Comparison of ENCODE assay signal across 20 cellular contexts in genomic region chr18:6069539-6069938, GRCh38.
DNase-seq lines count a peak whose midpoint lies in the region; ATAC-seq and TF ChIP-seq lines count a peak whose summit lies in the region.
"Had no signal": no experiment of that assay in that cellular context is flagged by ENCODE, and none has a peak within 500 bp of the region (broad histone marks: within the 10 kb centered on the region; RNA-seq: fewer than 3 reads in every experiment).

No MANE protein-coding gene starts in this region.

- peak overlapping the region; percentile 84 for H3K27ac Mint-ChIP-seq in nephron progenitor cell
- H3K27ac Mint-ChIP-seq: CD8-positive, alpha-beta T cell had no signal

- H3K4me1 Mint-ChIP-seq in nephron progenitor cell, result peaks cover 9% of the 10 kb centered on the region

- H3K4me3 Mint-ChIP-seq in nephron progenitor cell, result no peak overlapping the region
- H3K4me3 Mint-ChIP-seq: CD8-positive, alpha-beta T cell had no signal

- H3K27me3 ChIP-seq in brain microvascular endothelial cell (replicated peaks) (no peaks in the 10 kb centered on the region), left lung (no peaks in the 10 kb centered on the region)
- H3K27me3 ChIP-seq: BLaER1 had no signal

- H3K36me3 Mint-ChIP-seq in nephron progenitor cell (ENCODE audit: low read depth), result no peaks in the 10 kb centered on the region
- H3K36me3 Mint-ChIP-seq: CD8-positive, alpha-beta T cell had no signal

- ATAC-seq in HG03469 (IDR thresholded peaks at IDR 0.05; ENCODE audit: unreplicated experiment) (no peak), left lung (no peak)
- ATAC-seq: CD8-positive, alpha-beta T cell had no signal

- no peaks in the 10 kb centered on the region for H3K4me1 ChIP-seq in left lung
- H3K4me1 ChIP-seq: BLaER1 had no signal

- intact Hi-C loops in left lung (cut with DNase I), result no loop called here

- DNase-seq in DMS53 treated with DMSO at 0.1 percent for 48 hours (lab: John Stamatoyannopoulos, UW; ENCODE audit: unreplicated experiment) (peak; percentile 27), M059J (ENCODE audit: low read depth) (peak; percentile 65), brain microvascular endothelial cell (peak; percentile 13), nephron progenitor cell (no peak), AML-193 (lab: John Stamatoyannopoulos, UW) (no peak), NCI-H748 treated with DMSO at 0.1 percent for 48 hours (lab: John Stamatoyannopoulos, UW) (no peak), left lung (no peak)
- DNase-seq: CD8-positive, alpha-beta T cell; DND-41; GDM1; GOT3; MV-4-11; NCI-H1436 treated with DMSO at 0.1 percent for 48 hours; NCI-H2029 treated with DMSO at 0.1 percent for 48 hours; NCI-H524; SHP77 treated with DMSO at 0.1 percent for 48 hours had no signal

- H3K9me3 Mint-ChIP-seq in nephron progenitor cell, result peaks cover 33% of the 10 kb centered on the region
- H3K9me3 Mint-ChIP-seq: CD8-positive, alpha-beta T cell had no signal

- peaks cover 12% of the 10 kb centered on the region for H3K27me3 Mint-ChIP-seq in nephron progenitor cell (ENCODE audit: low read depth, poor library complexity)

- H3K4me3 ChIP-seq in brain microvascular endothelial cell (ENCODE audit: low read depth, low read length) (no peak overlapping the region), left lung (no peak overlapping the region)
- H3K4me3 ChIP-seq: BLaER1, GM12878 had no signal

- H3K9me3 ChIP-seq in left lung, result no peaks in the 10 kb centered on the region

- no peaks in the 10 kb centered on the region for H3K36me3 ChIP-seq in brain microvascular endothelial cell (replicated peaks)
- no peaks in the 10 kb centered on the region for H3K36me3 ChIP-seq in left lung
- H3K36me3 ChIP-seq: BLaER1 had no signal

- H3K27ac ChIP-seq in brain microvascular endothelial cell, result no peak overlapping the region
- H3K27ac ChIP-seq in left lung, result no peak overlapping the region
- H3K27ac ChIP-seq: BLaER1, HL-60 had no signal

- no peak for TF ChIP-seq CTCF in brain microvascular endothelial cell (IDR thresholded peaks at IDR 0.05; ENCODE audit: low read depth, low read length, missing control alignments)
- TF ChIP-seq CTCF in nephron progenitor cell (IDR thresholded peaks at IDR 0.05), result no peak
- TF ChIP-seq CTCF in left lung (IDR thresholded peaks at IDR 0.05), result no peak

- in situ Hi-C loops in brain microvascular endothelial cell (cut with HindIII; ENCODE audit: low pct_ligation_motif_present, low sequenced_read_pairs), result no loop called here

Comparison
In these comparisons a context has a peak if more than half of its experiments do, and no peak if none do; other contexts are left out.
1. DNase-seq: peak in DMS53 treated with DMSO at 0.1 percent for 48 hours (single experiment), M059J (single experiment) and brain microvascular endothelial cell (single experiment); none in nephron progenitor cell (single experiment), AML-193 (0 of 2), NCI-H748 treated with DMSO at 0.1 percent for 48 hours (single experiment) and left lung (0 of 2).